8 cellular contexts compared by ENCODE assay signal in the genomic region with DNA sequence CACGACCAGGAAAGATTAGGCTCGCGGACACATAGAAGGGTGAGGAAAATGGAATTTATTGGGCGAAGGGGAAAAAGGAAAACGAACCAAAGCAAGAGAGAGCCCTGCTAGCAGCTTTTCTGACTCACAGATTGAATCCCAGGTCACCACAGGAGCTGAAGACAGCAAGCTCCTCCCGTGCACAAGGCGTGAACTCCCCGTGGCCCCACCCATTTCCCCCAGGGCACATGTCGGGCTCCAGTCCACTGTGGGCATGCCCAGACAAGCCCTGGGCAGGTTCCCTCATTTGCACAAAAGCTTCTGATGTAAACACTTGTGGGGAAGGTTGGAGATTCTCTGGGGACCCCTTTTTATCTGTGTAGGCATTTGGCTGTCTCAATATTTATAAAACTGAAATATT.
DNase-seq lines count a peak whose midpoint lies in the region; ATAC-seq and TF ChIP-seq lines count a peak whose summit lies in the region.

No MANE protein-coding gene starts in this region.

- H3K9me3 ChIP-seq in CD8-positive, alpha-beta memory T cell (ENCODE audit: low read length): no peaks in the 10 kb centered on the region

- H3K4me1 ChIP-seq in CD8-positive, alpha-beta memory T cell (ENCODE audit: insufficient read depth, low read length): no peaks in the 10 kb centered on the region

- no peak overlapping the region for H3K27ac Mint-ChIP-seq in CD8-positive, alpha-beta memory T cell

- no peaks in the 10 kb centered on the region for H3K27me3 ChIP-seq in CD8-positive, alpha-beta memory T cell (ENCODE audit: insufficient read depth, low read length, poor library complexity, severe bottlenecking)

- peaks cover 3 to 14% (median 7%) of the 10 kb centered on the region in 5 donors for H3K9me3 Mint-ChIP-seq in CD8-positive, alpha-beta memory T cell

- peak; percentile 90 for ATAC-seq in GM18909 (IDR thresholded peaks at IDR 0.05; ENCODE audit: poor library complexity, unreplicated experiment)
- no peak for ATAC-seq in HG03460 (IDR thresholded peaks at IDR 0.05; ENCODE audit: unreplicated experiment)

- H3K27ac ChIP-seq in CD8-positive, alpha-beta memory T cell (ENCODE audit: low read depth, low read length): no peak overlapping the region

- no peak overlapping the region for H3K4me3 Mint-ChIP-seq in CD8-positive, alpha-beta memory T cell

- no peaks in the 10 kb centered on the region for H3K36me3 ChIP-seq in CD8-positive, alpha-beta memory T cell (ENCODE audit: insufficient read depth, low read length)

- no peaks in the 10 kb centered on the region for H3K4me1 Mint-ChIP-seq in CD8-positive, alpha-beta memory T cell

- POLR2A ChIA-PET in CD8-positive, alpha-beta memory T cell (lab: Charles Lee): no interaction called here

- CTCF ChIA-PET in CD8-positive, alpha-beta memory T cell (lab: Charles Lee): no interaction called here

- H3K36me3 Mint-ChIP-seq in CD8-positive, alpha-beta memory T cell: no peaks in the 10 kb centered on the region

- TF ChIP-seq CTCF in AG10803 (conservative IDR thresholded peaks at IDR 0.05; ENCODE audit: low read length): no peak

- no peaks in the 10 kb centered on the region for H3K27me3 Mint-ChIP-seq in CD8-positive, alpha-beta memory T cell

- no peak overlapping the region for H3K4me3 ChIP-seq in AG10803 (ENCODE audit: low read length)
- H3K4me3 ChIP-seq in CD8-positive, alpha-beta memory T cell (ENCODE audit: low read length): no peak overlapping the region

- DNase-seq in AG10803 (ENCODE audit: low read depth) (peak; percentile 70), HK-2 (ENCODE audit: unreplicated experiment) (peak; percentile 70), SHP77 treated with DMSO at 0.1 percent for 48 hours (lab: John Stamatoyannopoulos, UW) (peak; percentile 93), fibroblast of the conjunctiva (ENCODE audit: low read depth) (peak; percentile 90), retina (peak; percentile 8)
- no peak for DNase-seq in CD8-positive, alpha-beta memory T cell

Comparison
In these comparisons a context has a peak if more than half of its experiments do, and no peak if none do; other contexts are left out.
1. DNase-seq: peak in AG10803 (single experiment), HK-2 (single experiment), SHP77 treated with DMSO at 0.1 percent for 48 hours (single experiment), fibroblast of the conjunctiva (single experiment) and retina (single experiment); none in CD8-positive, alpha-beta memory T cell (0 of 5).